22 cellular contexts compared by ENCODE assay signal in the genomic region with DNA sequence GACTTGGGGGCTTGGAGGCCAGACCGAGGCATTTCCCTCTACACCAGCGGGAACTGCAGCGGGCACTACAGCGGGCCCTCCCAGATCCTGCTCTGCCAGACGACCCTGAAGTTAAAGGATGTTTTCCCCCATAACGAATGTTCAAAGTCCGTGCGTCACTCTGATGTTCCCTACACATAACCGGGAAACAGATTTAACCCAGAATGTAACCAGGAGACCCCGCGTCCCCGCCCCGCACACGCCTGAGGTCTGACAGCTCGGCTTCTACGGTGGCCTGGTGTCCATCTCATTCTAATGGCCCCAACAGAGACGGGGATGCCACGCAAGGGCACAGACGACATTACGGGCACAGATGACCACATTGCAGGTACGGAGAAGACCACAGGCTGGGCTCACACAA.
"Had no signal": no experiment of that assay in that cellular context is flagged by ENCODE, and none has a peak within 500 bp of the region (broad histone marks: within the 10 kb centered on the region; RNA-seq: fewer than 3 reads in every experiment).

No MANE protein-coding gene starts in this region.

- H3K27me3 Mint-ChIP-seq: activated CD4-positive, alpha-beta T cell treated with anti-CD3 and anti-CD28 coated beads for 36 hours; activated T-cell treated with anti-CD3 and anti-CD28 coated beads, Interleukin-2, amount 50 U/mL, for 24 hours; activated T-helper 17 cell treated with anti-CD3 and anti-CD28 coated beads, Interleukin-2, amount 50 U/mL, for 72 hours; central memory CD8-positive, alpha-beta T cell; dendritic cell treated with granulocyte-macrophage colony-stimulating factor and Interleukin-4, amounts not matched to agents 40 ng/mL and 50 ng/mL, for 4 days; naive thymus-derived CD8-positive, alpha-beta T cell; stimulated activated naive CD8-positive, alpha-beta T cell treated with anti-CD3 and anti-CD28 coated beads, Interleukin-15, Interleukin-2, amounts not matched to agents 100 ng/mL and 50 ng/mL, for 24 hours had no signal

- H3K27me3 ChIP-seq: esophagus squamous epithelium, heart right ventricle, upper lobe of left lung had no signal

- H3K36me3 ChIP-seq: esophagus squamous epithelium, heart right ventricle, lower lobe of right lung, upper lobe of left lung had no signal

- DNase-seq: activated CD4-positive, CD25-positive, alpha-beta regulatory T cell; activated CD8-positive, alpha-beta memory T cell treated with anti-CD3 and anti-CD28 coated beads, Interleukin-2, amount 50 U/mL, for 48 hours; activated gamma-delta T cell treated with Interleukin-2 at 50 U/mL for 16 hours; activated T-cell treated with anti-CD3 and anti-CD28 coated beads, Interleukin-2, amount 50 U/mL, for 24 hours; esophagus squamous epithelium; foreskin melanocyte; heart right ventricle; lower lobe of right lung; mesenchymal stem cell; stimulated activated CD4-positive, alpha-beta T cell treated with anti-CD3 and anti-CD28 coated beads, Interleukin-4, amount 100 ng/mL, for 24 hours had no signal

- H3K4me3 ChIP-seq: lower lobe of right lung, skin epidermis, upper lobe of left lung had no signal

- ATAC-seq: left lobe of liver, lower lobe of right lung had no signal

- H3K27ac ChIP-seq: epithelial cell of prostate, esophagus squamous epithelium, heart right ventricle, lower lobe of right lung, skin epidermis, upper lobe of left lung had no signal

- H3K4me1 Mint-ChIP-seq: activated T-helper 17 cell treated with anti-CD3 and anti-CD28 coated beads, Interleukin-2, amount 50 U/mL, for 72 hours; stimulated activated effector memory CD8-positive, alpha-beta T cell treated with anti-CD3 and anti-CD28 coated beads, Interleukin-12 subunit alpha, Interleukin-12 subunit beta, amount 100 ng/mL, for 72 hours had no signal

- H3K4me3 Mint-ChIP-seq: activated CD4-positive, alpha-beta T cell treated with anti-CD3 and anti-CD28 coated beads for 36 hours; activated T-cell treated with anti-CD3 and anti-CD28 coated beads, Interleukin-2, amount 50 U/mL, for 24 hours; activated T-helper 17 cell treated with anti-CD3 and anti-CD28 coated beads, Interleukin-2, amount 50 U/mL, for 72 hours; central memory CD8-positive, alpha-beta T cell; dendritic cell treated with granulocyte-macrophage colony-stimulating factor and Interleukin-4, amounts not matched to agents 40 ng/mL and 50 ng/mL, for 4 days; naive thymus-derived CD8-positive, alpha-beta T cell; stimulated activated effector memory CD8-positive, alpha-beta T cell treated with anti-CD3 and anti-CD28 coated beads, Interleukin-12 subunit alpha, Interleukin-12 subunit beta, amount 100 ng/mL, for 72 hours; stimulated activated naive CD8-positive, alpha-beta T cell treated with anti-CD3 and anti-CD28 coated beads, Interleukin-15, Interleukin-2, amounts not matched to agents 100 ng/mL and 50 ng/mL, for 24 hours; T-helper 2 cell treated with Interferon-gamma antibody and Interleukin-4, amounts not matched to agents 5 μg/mL and 100 μg/mL, for 36 hours had no signal

- H3K36me3 Mint-ChIP-seq: naive thymus-derived CD8-positive, alpha-beta T cell; stimulated activated effector memory CD8-positive, alpha-beta T cell treated with anti-CD3 and anti-CD28 coated beads, Interleukin-12 subunit alpha, Interleukin-12 subunit beta, amount 100 ng/mL, for 72 hours had no signal

- H3K27ac Mint-ChIP-seq: activated CD4-positive, alpha-beta T cell treated with anti-CD3 and anti-CD28 coated beads for 36 hours; activated T-cell treated with anti-CD3 and anti-CD28 coated beads, Interleukin-2, amount 50 U/mL, for 24 hours; activated T-helper 17 cell treated with anti-CD3 and anti-CD28 coated beads, Interleukin-2, amount 50 U/mL, for 72 hours; dendritic cell treated with granulocyte-macrophage colony-stimulating factor and Interleukin-4, amounts not matched to agents 40 ng/mL and 50 ng/mL, for 4 days; naive thymus-derived CD8-positive, alpha-beta T cell; stimulated activated effector memory CD8-positive, alpha-beta T cell treated with anti-CD3 and anti-CD28 coated beads, Interleukin-12 subunit alpha, Interleukin-12 subunit beta, amount 100 ng/mL, for 72 hours; stimulated activated naive CD8-positive, alpha-beta T cell treated with anti-CD3 and anti-CD28 coated beads, Interleukin-15, Interleukin-2, amounts not matched to agents 100 ng/mL and 50 ng/mL, for 24 hours; T-helper 2 cell treated with Interferon-gamma antibody and Interleukin-4, amounts not matched to agents 5 μg/mL and 100 μg/mL, for 36 hours had no signal

- H3K9me3 Mint-ChIP-seq: activated T-cell treated with anti-CD3 and anti-CD28 coated beads, Interleukin-2, amount 50 U/mL, for 24 hours; activated T-helper 17 cell treated with anti-CD3 and anti-CD28 coated beads, Interleukin-2, amount 50 U/mL, for 72 hours; central memory CD8-positive, alpha-beta T cell; dendritic cell treated with granulocyte-macrophage colony-stimulating factor and Interleukin-4, amounts not matched to agents 40 ng/mL and 50 ng/mL, for 4 days; naive thymus-derived CD8-positive, alpha-beta T cell; stimulated activated effector memory CD8-positive, alpha-beta T cell treated with anti-CD3 and anti-CD28 coated beads, Interleukin-12 subunit alpha, Interleukin-12 subunit beta, amount 100 ng/mL, for 72 hours; stimulated activated naive CD8-positive, alpha-beta T cell treated with anti-CD3 and anti-CD28 coated beads, Interleukin-15, Interleukin-2, amounts not matched to agents 100 ng/mL and 50 ng/mL, for 24 hours; T-helper 2 cell treated with Interferon-gamma antibody and Interleukin-4, amounts not matched to agents 5 μg/mL and 100 μg/mL, for 36 hours had no signal

- H3K9me3 ChIP-seq: esophagus squamous epithelium, heart right ventricle, lower lobe of right lung, upper lobe of left lung had no signal
